In genomic region chr17:77140878-77141767, GRCh38 we compare ENCODE assay signal across 8 cellular contexts. TPM values are rescaled to one million over a fixed set of nuclear protein-coding genes. Genes with fewer than 3 reads are reported as not detected.
DNase-seq lines count a peak whose midpoint lies in the region; ATAC-seq and TF ChIP-seq lines count a peak whose summit lies in the region.

Gene SEC14L1 (plus strand): TSS chr17:77140969. CDS start chr17:77143597, 2,628 bp downstream.

- peak within 1 kb of the TSS; percentile 70 for H3K4ac ChIP-seq in trophoblast cell (ENCODE audit: low read depth, low read length)

- H4K20me1 ChIP-seq in OCI-LY7 (ENCODE audit: insufficient read depth, low read length), result 0 out of 2 replicates have a peak, but pooled peaks cover 6% of the 10 kb centered on the region

- H2AFZ ChIP-seq in OCI-LY7 (ENCODE audit: low read length) (peak within 1 kb of the TSS; percentile 65), trophoblast cell (ENCODE audit: insufficient read depth, low read length, poor library complexity) (peak within 1 kb of the TSS; percentile 77)

- no peak within 1 kb of the TSS for H3K23ac ChIP-seq in trophoblast cell (ENCODE audit: low read length)

- peaks cover 17% of the 10 kb centered on the region for H3K9me3 ChIP-seq in OCI-LY7 (ENCODE audit: low read length)
- no peaks in the 10 kb centered on the region for H3K9me3 ChIP-seq in cardiac muscle cell (ENCODE audit: low read depth)
- peaks cover 6% of the 10 kb centered on the region for H3K9me3 ChIP-seq in trophoblast cell (ENCODE audit: insufficient read depth, low read depth, low read length)

- peak within 1 kb of the TSS; percentile 93 for H3K9ac ChIP-seq in trophoblast cell (ENCODE audit: low read length)

- TF ChIP-seq CTCF in OCI-LY7 (conservative IDR thresholded peaks at IDR 0.05; ENCODE audit: low read length) (no peak), cardiac muscle cell (IDR thresholded peaks at IDR 0.05; ENCODE audit: low read depth, low read length) (no peak)

- no peaks in the 10 kb centered on the region for H3K9me2 ChIP-seq in OCI-LY7 (ENCODE audit: insufficient read depth, low read length)

- peaks cover 22% of the 10 kb centered on the region for H3K9me3 Mint-ChIP-seq in activated naive CD4-positive, alpha-beta T cell treated with anti-CD3 and anti-CD28 coated beads, Interleukin-2, amount 10 ng/mL, durations not matched to agents 7 days and 5 days

- H2BK120ac ChIP-seq in trophoblast cell (ENCODE audit: insufficient read depth, low read length, poor library complexity), result peak within 1 kb of the TSS; percentile 79

- POLR2A ChIA-PET in OCI-LY7 (lab: Charles Lee), result interaction anchor here (0.6 to 3.4 kb wide), 14 partner anchors 13 to 648 kb away, joined by 3 to 14 read pairs (median 5); no protein-coding TSS in a partner anchor

- peak within 1 kb of the TSS; percentile 95 for H3K27ac Mint-ChIP-seq in activated naive CD4-positive, alpha-beta T cell treated with anti-CD3 and anti-CD28 coated beads, Interleukin-2, amount 10 ng/mL, durations not matched to agents 7 days and 5 days

- H4K8ac ChIP-seq in trophoblast cell (ENCODE audit: low read depth, low read length), result peak within 1 kb of the TSS; percentile 76

- CTCF ChIA-PET in OCI-LY7 (lab: Charles Lee; ENCODE audit: unreplicated experiment), result interaction anchor here (0.6 to 1.2 kb wide), 5 partner anchors 40 to 213 kb away, joined by 3 to 6 read pairs (median 4); no protein-coding TSS in a partner anchor
- CTCF ChIA-PET in activated naive CD4-positive, alpha-beta T cell treated with anti-CD3 and anti-CD28 coated beads, Interleukin-2, amount 10 ng/mL, durations not matched to agents 7 days and 5 days (lab: Charles Lee), result interaction anchor here (1.4 to 2.4 kb wide), 3 partner anchors 11 to 54 kb away, joined by 4 to 7 read pairs (median 7); no protein-coding TSS in a partner anchor

- peak within 1 kb of the TSS; percentile 74 for H2AK5ac ChIP-seq in trophoblast cell (ENCODE audit: low read length)

- peak within 1 kb of the TSS; percentile 87 for H3K4me2 ChIP-seq in OCI-LY7 (ENCODE audit: low read length)
- H3K4me2 ChIP-seq in trophoblast cell (ENCODE audit: low read length), result peak within 1 kb of the TSS; percentile 93

- H3K4me3 ChIP-seq in OCI-LY7 (ENCODE audit: low read depth, low read length, poor library complexity, severe bottlenecking), result peak within 1 kb of the TSS; percentile 93
- peak within 1 kb of the TSS; percentile 70 for H3K4me3 ChIP-seq in cardiac muscle cell
- H3K4me3 ChIP-seq in trophoblast cell (ENCODE audit: low read depth, low read length), result peak within 1 kb of the TSS; percentile 94

- H2BK5ac ChIP-seq in trophoblast cell (ENCODE audit: low read depth, low read length, poor library complexity), result peak within 1 kb of the TSS; percentile 93

- H3K79me2 ChIP-seq in OCI-LY7 (ENCODE audit: insufficient read depth, low read depth, low read length) (peaks cover 43% of the 10 kb centered on the region), trophoblast cell (ENCODE audit: control insufficient read depth, insufficient read depth, low read length, poor library complexity) (peaks cover 10% of the 10 kb centered on the region)

- H3K36me3 ChIP-seq in OCI-LY7 (ENCODE audit: insufficient read depth, low read length) (peaks cover 40% of the 10 kb centered on the region), cardiac muscle cell (peaks cover 7% of the 10 kb centered on the region), trophoblast cell (ENCODE audit: control insufficient read depth in 1 of 2, insufficient read depth in 2 of 2, low read length in 2 of 2) (peaks cover 4 to 6% of the 10 kb centered on the region in 2 experiments)

- no CpG with 5 or more reads among the region's 99 CpGs for whole genome bisulfite sequencing in trophoblast cell (ENCODE audit: extremely low coverage, insufficient coverage, insufficient read length)

- peak within 1 kb of the TSS; percentile 17 for H2BK12ac ChIP-seq in trophoblast cell (ENCODE audit: low read length)

- ATAC-seq in HG02970 (IDR thresholded peaks at IDR 0.05; ENCODE audit: low FRiP score, unreplicated experiment), result peak; percentile 36

- peak within 1 kb of the TSS; percentile 83 for H4K12ac ChIP-seq in trophoblast cell (ENCODE audit: low read depth, low read length)

- H3K27me3 Mint-ChIP-seq in activated naive CD4-positive, alpha-beta T cell treated with anti-CD3 and anti-CD28 coated beads, Interleukin-2, amount 10 ng/mL, durations not matched to agents 7 days and 5 days, result peaks cover 1% of the 10 kb centered on the region

- peak within 1 kb of the TSS; percentile 95 for H3K27ac ChIP-seq in OCI-LY7 (ENCODE audit: low read depth, low read length, poor library complexity, severe bottlenecking)
- peak within 1 kb of the TSS; percentile 86 for H3K27ac ChIP-seq in cardiac muscle cell
- H3K27ac ChIP-seq in trophoblast cell (ENCODE audit: low read depth, low read length), result peak within 1 kb of the TSS; percentile 86

- H3K27me3 ChIP-seq in cardiac muscle cell, result no peaks in the 10 kb centered on the region
- H3K27me3 ChIP-seq in trophoblast cell (ENCODE audit: insufficient read depth, low read length), result no peaks in the 10 kb centered on the region

- peak within 1 kb of the TSS; percentile 92 for H4K91ac ChIP-seq in trophoblast cell (ENCODE audit: low read depth, low read length)

- DNase-seq in NCI-H2081 (lab: John Stamatoyannopoulos, UW) (peak; percentile 59 to 74), NCI-H2081 treated with DMSO at 0.1 percent for 48 hours (lab: John Stamatoyannopoulos, UW) (no peak), OCI-LY7 (ENCODE audit: low spot score) (peak; percentile 82), cardiac muscle cell (ENCODE audit: low read depth in 1 of 2, low spot score in 1 of 2) (peak; percentile 33 to 51), trophoblast cell (peak; percentile 90 to 93), OCI-M2 (lab: John Stamatoyannopoulos, UW; ENCODE audit: unreplicated experiment) (no peak)
- peak; percentile 53 for DNase-seq in activated naive CD4-positive, alpha-beta T cell treated with anti-CD3 and anti-CD28 coated beads, Interleukin-2, amount 10 ng/mL, durations not matched to agents 7 days and 5 days

- H3K14ac ChIP-seq in trophoblast cell (ENCODE audit: low read length), result peak within 1 kb of the TSS; percentile 93

- peak within 1 kb of the TSS; percentile 90 for H3K4me3 Mint-ChIP-seq in activated naive CD4-positive, alpha-beta T cell treated with anti-CD3 and anti-CD28 coated beads, Interleukin-2, amount 10 ng/mL, durations not matched to agents 7 days and 5 days

- peaks cover 64% of the 10 kb centered on the region for H3K36me3 Mint-ChIP-seq in activated naive CD4-positive, alpha-beta T cell treated with anti-CD3 and anti-CD28 coated beads, Interleukin-2, amount 10 ng/mL, durations not matched to agents 7 days and 5 days

- H3K4me1 ChIP-seq in OCI-LY7 (ENCODE audit: insufficient read depth, low read length, poor library complexity, severe bottlenecking) (peaks cover 45% of the 10 kb centered on the region), cardiac muscle cell (ENCODE audit: low read depth) (peaks cover 15% of the 10 kb centered on the region), trophoblast cell (ENCODE audit: control insufficient read depth in 1 of 2, insufficient read depth in 2 of 2, low read length in 2 of 2) (peaks cover 12 to 20% of the 10 kb centered on the region in 2 experiments)

- peak within 1 kb of the TSS; percentile 97 for H3K18ac ChIP-seq in trophoblast cell (ENCODE audit: low read length)

- no TSS peak for BruUV-seq in OCI-LY7 (replicated peaks; lab: Mats Ljungman, UMichigan)

- H3K79me1 ChIP-seq in trophoblast cell (ENCODE audit: low read length), result peaks cover 13% of the 10 kb centered on the region

- H3K4me1 Mint-ChIP-seq in activated naive CD4-positive, alpha-beta T cell treated with anti-CD3 and anti-CD28 coated beads, Interleukin-2, amount 10 ng/mL, durations not matched to agents 7 days and 5 days, result peaks cover 74% of the 10 kb centered on the region

- intact Hi-C loops in OCI-LY7 (cut with micrococcal nuclease; ENCODE audit: unreplicated experiment), result loop anchor here (1.0 to 10.0 kb wide), 7 partner anchors 31 to 404 kb away; partner anchors contain the start of genes MFSD11 and SRSF2

RNA-seq across cellular contexts. Expression of gene SEC14L1, which starts in this region (rescaled TPM):
- 123 and 137 TPM in 2 replicates for total RNA-seq in OCI-LY7 (2014; rRNA removed; shearing (Covaris generic))
- total RNA-seq in OCI-LY7 (2022), result 227 and 321 TPM in 2 replicates
- 25.5 and 26.0 TPM in 2 replicates for total RNA-seq in cardiac muscle cell
- 30.0 and 32.4 TPM in 2 replicates for polyA plus RNA-seq in cardiac muscle cell
- polyA plus RNA-seq in trophoblast cell (2013), result 71.4 and 71.6 TPM in 2 replicates

Comparison
In these comparisons a context has a peak if more than half of its experiments do, and no peak if none do; other contexts are left out.
1. DNase-seq: peak in NCI-H2081 (2 of 2), OCI-LY7 (single experiment), activated naive CD4-positive, alpha-beta T cell treated with anti-CD3 and anti-CD28 coated beads, Interleukin-2, amount 10 ng/mL, durations not matched to agents 7 days and 5 days (single experiment), cardiac muscle cell (2 of 2) and trophoblast cell (2 of 2); none in NCI-H2081 treated with DMSO at 0.1 percent for 48 hours (single experiment) and OCI-M2 (single experiment).
2. Peak in every context shown above with its lines, with median percentiles within 50 percentile points of each other: H3K27ac ChIP-seq and H3K4me3 ChIP-seq.